ENCODE assay signal across 26 cellular contexts in genomic region chr3:141905129-141905528, GRCh38. TPM values are rescaled to one million over a fixed set of nuclear protein-coding genes. Genes with fewer than 3 reads are reported as not detected.
DNase-seq lines count a peak whose midpoint lies in the region; ATAC-seq and TF ChIP-seq lines count a peak whose summit lies in the region.
"Had no signal": no experiment of that assay in that cellular context is flagged by ENCODE, and none has a peak within 500 bp of the region (broad histone marks: within the 10 kb centered on the region; RNA-seq: fewer than 3 reads in every experiment).

No MANE protein-coding gene starts in this region.

- CTCF ChIA-PET in CD8-positive, alpha-beta T cell (lab: Charles Lee) = interaction anchor here (1.5 kb wide), 1 partner anchor 9 kb away, joined by 8 read pairs; no protein-coding TSS in a partner anchor

- no peak overlapping the region for H3K4me3 ChIP-seq in CD4-positive, CD25-positive, alpha-beta regulatory T cell (ENCODE audit: low read depth, low read length)
- H3K4me3 ChIP-seq in GM23248 (no peak overlapping the region), fibroblast of mammary gland (ENCODE audit: control insufficient read depth, low read depth, low read length) (no peak overlapping the region)
- no peak overlapping the region for H3K4me3 ChIP-seq in CD8-positive, alpha-beta T cell (ENCODE audit: low read depth, low read length)
- H3K4me3 ChIP-seq: ascending aorta, thoracic aorta, vagina had no signal

- H3K27me3 ChIP-seq in CD4-positive, CD25-positive, alpha-beta regulatory T cell (ENCODE audit: control insufficient read depth, insufficient read depth, low read length) = no peaks in the 10 kb centered on the region
- H3K27me3 ChIP-seq in GM23248 (replicated peaks; ENCODE audit: insufficient read depth) = no peaks in the 10 kb centered on the region
- H3K27me3 ChIP-seq in CD8-positive, alpha-beta T cell (ENCODE audit: insufficient read depth, low read length) = no peaks in the 10 kb centered on the region
- H3K27me3 ChIP-seq: ascending aorta, vagina had no signal

- no peak overlapping the region for H3K9ac ChIP-seq in GM23248

- peaks cover 39% of the 10 kb centered on the region for H3K36me3 Mint-ChIP-seq in CD4-positive, CD25-positive, alpha-beta regulatory T cell
- H3K36me3 Mint-ChIP-seq in activated T-helper 1 cell treated with anti-CD3 and anti-CD28 coated beads, Interleukin-12 subunit alpha, Interleukin-12 subunit beta, Interleukin-2, Interleukin-4 antibody, amounts not matched to agents 30 ng/mL and 10 ng/mL and 1 ng/mL, durations not matched to agents 14 hours and 24 hours and 36 hours (ENCODE audit: low read depth) = peaks cover 47% of the 10 kb centered on the region
- peaks cover 54% of the 10 kb centered on the region for H3K36me3 Mint-ChIP-seq in CD8-positive, alpha-beta T cell

- peaks cover 35% of the 10 kb centered on the region for H3K36me3 ChIP-seq in CD4-positive, CD25-positive, alpha-beta regulatory T cell (ENCODE audit: control insufficient read depth, insufficient read depth, low read length)
- peaks cover 24% of the 10 kb centered on the region for H3K36me3 ChIP-seq in GM23248 (ENCODE audit: low read depth)
- peaks cover 9% of the 10 kb centered on the region for H3K36me3 ChIP-seq in CD8-positive, alpha-beta T cell (ENCODE audit: insufficient read depth, low read length)

- intact Hi-C loops in activated T-helper 1 cell treated with anti-CD3 and anti-CD28 coated beads, Interleukin-12 subunit alpha, Interleukin-12 subunit beta, Interleukin-2, Interleukin-4 antibody, amounts not matched to agents 30 ng/mL and 10 ng/mL and 1 ng/mL, durations not matched to agents 14 hours and 24 hours and 36 hours (cut with micrococcal nuclease) = loop anchor here (2.0 kb wide), 1 partner anchor 14 kb away; no protein-coding TSS in a partner anchor
- intact Hi-C loops in CD8-positive, alpha-beta T cell (cut with DNase I, micrococcal nuclease) = no loop called here

- no peaks in the 10 kb centered on the region for H3K4me1 ChIP-seq in CD4-positive, CD25-positive, alpha-beta regulatory T cell (ENCODE audit: control insufficient read depth, insufficient read depth, low read length, poor library complexity, severe bottlenecking)
- no peaks in the 10 kb centered on the region for H3K4me1 ChIP-seq in GM23248 (ENCODE audit: insufficient read depth)
- no peaks in the 10 kb centered on the region for H3K4me1 ChIP-seq in CD8-positive, alpha-beta T cell (ENCODE audit: insufficient read depth, low read length)
- H3K4me1 ChIP-seq: ascending aorta, vagina had no signal

- peaks cover 2 to 3% of the 10 kb centered on the region in 2 experiments for H3K9me3 ChIP-seq in CD4-positive, CD25-positive, alpha-beta regulatory T cell (ENCODE audit: control insufficient read depth in 2 of 2, low read length in 2 of 2)
- H3K9me3 ChIP-seq in GM23248 (ENCODE audit: low read depth) = no peaks in the 10 kb centered on the region
- no peaks in the 10 kb centered on the region for H3K9me3 ChIP-seq in CD8-positive, alpha-beta T cell (ENCODE audit: low read length)
- H3K9me3 ChIP-seq: ascending aorta, thoracic aorta, vagina had no signal

- no peak overlapping the region for H3K27ac ChIP-seq in CD4-positive, CD25-positive, alpha-beta regulatory T cell (ENCODE audit: insufficient read depth, low read length, poor library complexity, severe bottlenecking)
- peak overlapping the region; percentile 20; the same call in 1 of the 2 replicates for H3K27ac ChIP-seq in GM23248
- H3K27ac ChIP-seq in CD8-positive, alpha-beta T cell (ENCODE audit: low read depth, low read length) = no peak overlapping the region
- H3K27ac ChIP-seq: ascending aorta, thoracic aorta, vagina had no signal

- H4K20me1 ChIP-seq in GM23248 (ENCODE audit: insufficient read depth) = no peaks in the 10 kb centered on the region

- POLR2A ChIA-PET in CD8-positive, alpha-beta T cell (lab: Charles Lee) = no interaction called here

- H3K4me3 Mint-ChIP-seq in CD4-positive, CD25-positive, alpha-beta regulatory T cell = no peak overlapping the region
- H3K4me3 Mint-ChIP-seq in activated T-helper 1 cell treated with anti-CD3 and anti-CD28 coated beads, Interleukin-12 subunit alpha, Interleukin-12 subunit beta, Interleukin-2, Interleukin-4 antibody, amounts not matched to agents 30 ng/mL and 10 ng/mL and 1 ng/mL, durations not matched to agents 14 hours and 24 hours and 36 hours = no peak overlapping the region
- H3K4me3 Mint-ChIP-seq in CD8-positive, alpha-beta T cell = no peak overlapping the region
- H3K4me3 Mint-ChIP-seq: activated naive CD4-positive, alpha-beta T cell treated with anti-CD3 and anti-CD28 coated beads for 36 hours; CD4-positive, alpha-beta memory T cell had no signal

- no peak overlapping the region for H3K4me2 ChIP-seq in GM23248 (ENCODE audit: unreplicated experiment)

- H3K4me1 Mint-ChIP-seq in CD4-positive, CD25-positive, alpha-beta regulatory T cell = peaks cover 0 to 47% (median 11%) of the 10 kb centered on the region in 4 donors
- peaks cover 29% of the 10 kb centered on the region for H3K4me1 Mint-ChIP-seq in activated T-helper 1 cell treated with anti-CD3 and anti-CD28 coated beads, Interleukin-12 subunit alpha, Interleukin-12 subunit beta, Interleukin-2, Interleukin-4 antibody, amounts not matched to agents 30 ng/mL and 10 ng/mL and 1 ng/mL, durations not matched to agents 14 hours and 24 hours and 36 hours (ENCODE audit: low read depth)
- H3K4me1 Mint-ChIP-seq in CD8-positive, alpha-beta T cell (ENCODE audit: low read depth) = peaks cover 6% of the 10 kb centered on the region

- peaks cover 16% of the 10 kb centered on the region; the same call in 1 of the 2 replicates for H3F3A ChIP-seq in GM23248 (ENCODE audit: insufficient read depth)

- no peak for ATAC-seq in CD4-positive, CD25-positive, alpha-beta regulatory T cell (ENCODE audit: low read depth in 2 of 2)
- no peak for ATAC-seq in CD8-positive, alpha-beta T cell
- ATAC-seq in HG02840 (IDR thresholded peaks at IDR 0.05; ENCODE audit: low FRiP score, unreplicated experiment) = no peak

- no peaks in the 10 kb centered on the region for H3K27me3 Mint-ChIP-seq in CD4-positive, CD25-positive, alpha-beta regulatory T cell
- H3K27me3 Mint-ChIP-seq in activated T-helper 1 cell treated with anti-CD3 and anti-CD28 coated beads, Interleukin-12 subunit alpha, Interleukin-12 subunit beta, Interleukin-2, Interleukin-4 antibody, amounts not matched to agents 30 ng/mL and 10 ng/mL and 1 ng/mL, durations not matched to agents 14 hours and 24 hours and 36 hours (ENCODE audit: insufficient read depth) = no peaks in the 10 kb centered on the region
- no peaks in the 10 kb centered on the region for H3K27me3 Mint-ChIP-seq in CD8-positive, alpha-beta T cell (ENCODE audit: low read depth)
- H3K27me3 Mint-ChIP-seq: CD4-positive, alpha-beta memory T cell had no signal

- DNase-seq in CD4-positive, CD25-positive, alpha-beta regulatory T cell = no peak
- DNase-seq in GM23248 = peak; percentile 52
- no peak for DNase-seq in activated T-helper 1 cell treated with anti-CD3 and anti-CD28 coated beads, Interleukin-12 subunit alpha, Interleukin-12 subunit beta, Interleukin-2, Interleukin-4 antibody, amounts not matched to agents 30 ng/mL and 10 ng/mL and 1 ng/mL, durations not matched to agents 14 hours and 24 hours and 36 hours (ENCODE audit: low spot score)
- peak; percentile 30 for DNase-seq in fibroblast of mammary gland (ENCODE audit: low read depth)
- no peak for DNase-seq in HuH-7.5 (ENCODE audit: low spot score)
- DNase-seq in CD8-positive, alpha-beta T cell = no peak
- DNase-seq: activated CD4-positive, alpha-beta T cell treated with anti-CD3 and anti-CD28 coated beads for 1 hour; activated CD8-positive, alpha-beta memory T cell treated with anti-CD3 and anti-CD28 coated beads, Interleukin-2, amount 50 U/mL, for 48 hours; activated naive CD4-positive, alpha-beta T cell treated with anti-CD3 and anti-CD28 coated beads for 36 hours; CD4-positive, alpha-beta memory T cell; cerebellar nuclear complex; DMS53; erythroblast; foreskin melanocyte; GF-D8; HCEC 1CT; islet precursor cell; NCI-H1417; NCI-H2081 treated with DMSO at 0.1 percent for 48 hours; NCI-H446 treated with DMSO at 0.1 percent for 48 hours; OCI-M1; SHP77 treated with DMSO at 0.1 percent for 48 hours had no signal

- H3K27ac Mint-ChIP-seq in CD4-positive, CD25-positive, alpha-beta regulatory T cell = peak overlapping the region in 2 of 3 donors; percentile 63 to 73
- peak overlapping the region; percentile 30 for H3K27ac Mint-ChIP-seq in activated T-helper 1 cell treated with anti-CD3 and anti-CD28 coated beads, Interleukin-12 subunit alpha, Interleukin-12 subunit beta, Interleukin-2, Interleukin-4 antibody, amounts not matched to agents 30 ng/mL and 10 ng/mL and 1 ng/mL, durations not matched to agents 14 hours and 24 hours and 36 hours
- no peak overlapping the region for H3K27ac Mint-ChIP-seq in CD8-positive, alpha-beta T cell
- H3K27ac Mint-ChIP-seq: activated naive CD4-positive, alpha-beta T cell treated with anti-CD3 and anti-CD28 coated beads for 36 hours had no signal

- 61 to 70% methylated on average over 2 of the region's 2 CpGs for WGBS in GM23248 (ENCODE audit: low coverage in 1 of 2, low lambda C conversion rate in 2 of 2, missing lambda C conversion rate in 2 of 2), 2 experiments

- H3K9me2 ChIP-seq in GM23248 (ENCODE audit: insufficient read depth) = no peaks in the 10 kb centered on the region

- in situ Hi-C loops in GM23248 (cut with MboI) = no loop called here

- H3K9me3 Mint-ChIP-seq in CD4-positive, CD25-positive, alpha-beta regulatory T cell = peaks cover 0 to 4% (median 2%) of the 10 kb centered on the region in 7 donors
- peaks cover 4% of the 10 kb centered on the region for H3K9me3 Mint-ChIP-seq in activated T-helper 1 cell treated with anti-CD3 and anti-CD28 coated beads, Interleukin-12 subunit alpha, Interleukin-12 subunit beta, Interleukin-2, Interleukin-4 antibody, amounts not matched to agents 30 ng/mL and 10 ng/mL and 1 ng/mL, durations not matched to agents 14 hours and 24 hours and 36 hours
- H3K9me3 Mint-ChIP-seq in CD8-positive, alpha-beta T cell = peaks cover 4% of the 10 kb centered on the region

- H2AFZ ChIP-seq in GM23248 = no peak overlapping the region

- H3K79me2 ChIP-seq in GM23248 (ENCODE audit: insufficient read depth) = peaks cover 50% of the 10 kb centered on the region

- TF ChIP-seq CTCF in fibroblast of mammary gland (conservative IDR thresholded peaks at IDR 0.05; ENCODE audit: control insufficient read depth, insufficient read depth, low read depth, low read length) = no peak
- TF ChIP-seq CTCF in CD8-positive, alpha-beta T cell (IDR thresholded peaks at IDR 0.05) = no peak

RNA-seq across cellular contexts. Expression of gene ATP1B3, which starts 28.7 kb away (rescaled TPM):
- 53.6 TPM for total RNA-seq in CD4-positive, CD25-positive, alpha-beta regulatory T cell
- polyA plus RNA-seq in CD4-positive, CD25-positive, alpha-beta regulatory T cell = 100 to 1,000 TPM; 115 to 158 (median 138) TPM
- total RNA-seq in GM23248 (2014; rRNA removed; shearing (Covaris generic)) = 65.4 and 73.6 TPM in 2 replicates
- polyA plus RNA-seq in GM23248 (2016; fragmentation: Nextera tagmentation; extraction: Ambion mirVana) = 234 and 245 TPM in 2 replicates
- 197 and 231 TPM in 2 replicates for total RNA-seq in activated T-helper 1 cell treated with anti-CD3 and anti-CD28 coated beads, Interleukin-12 subunit alpha, Interleukin-12 subunit beta, Interleukin-2, Interleukin-4 antibody, amounts not matched to agents 30 ng/mL and 10 ng/mL and 1 ng/mL, durations not matched to agents 14 hours and 24 hours and 36 hours
- total RNA-seq in CD8-positive, alpha-beta T cell = 10 to 100 TPM; 64.5 to 69.5 TPM

Comparison
In these comparisons a context has a peak if more than half of its experiments do, and no peak if none do; other contexts are left out.
1. DNase-seq: peak in GM23248 (single experiment) and fibroblast of mammary gland (single experiment); none in CD4-positive, CD25-positive, alpha-beta regulatory T cell (0 of 3), activated T-helper 1 cell treated with anti-CD3 and anti-CD28 coated beads, Interleukin-12 subunit alpha, Interleukin-12 subunit beta, Interleukin-2, Interleukin-4 antibody, amounts not matched to agents 30 ng/mL and 10 ng/mL and 1 ng/mL, durations not matched to agents 14 hours and 24 hours and 36 hours (single experiment), HuH-7.5 (single experiment) and CD8-positive, alpha-beta T cell (0 of 7).